1 cellular context compared by ENCODE assay signal in genomic region chr2:33529771-33530481, GRCh38.
TF ChIP-seq lines count a peak whose summit lies in the region.

No MANE protein-coding gene starts in this region.

TF ChIP-seq in GM23338, 12 proteins besides CTCF, POLR2A, EP300 and RAD21 (continued from another document):
- no peak for TF ChIP-seq REST (IDR thresholded peaks at IDR 0.05; ENCODE audit: unreplicated experiment)
- TF ChIP-seq EZH2 (IDR thresholded peaks at IDR 0.05; ENCODE audit: low read depth, unreplicated experiment) = no peak
- no peak for TF ChIP-seq EZH2phosphoT487 (IDR thresholded peaks at IDR 0.05; ENCODE audit: unreplicated experiment)
TF ChIP-seq in GM23338: peak in this region for 0.
